ENCODE assay signal across 8 cellular contexts in the genomic region with DNA sequence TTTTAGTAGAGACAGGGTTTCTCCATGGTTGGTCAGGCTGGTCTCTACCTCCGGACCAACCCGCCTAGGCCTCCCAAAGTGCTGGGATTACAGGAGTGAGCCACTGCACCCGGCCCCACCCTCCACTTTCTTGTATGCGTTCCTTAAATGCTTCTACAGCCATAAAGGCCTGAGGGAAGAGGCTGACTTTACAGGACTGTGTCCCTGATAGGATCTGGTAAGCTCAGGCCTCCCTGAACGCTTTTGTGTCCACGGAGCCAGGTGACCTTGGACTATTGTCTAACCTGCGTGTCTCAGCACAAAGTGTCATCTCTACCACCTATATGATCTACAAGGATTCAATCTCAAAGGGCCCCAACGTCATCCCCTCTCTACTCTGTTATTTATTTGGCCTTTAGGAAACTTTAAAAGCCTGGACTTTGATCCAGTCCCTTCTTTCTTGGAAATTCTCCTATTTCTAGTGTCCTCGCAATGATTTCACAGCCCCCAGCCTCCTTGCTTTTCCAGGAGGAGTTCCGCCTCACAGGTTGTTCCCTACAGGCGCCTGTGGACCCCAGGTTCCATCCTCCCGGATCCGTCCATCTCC. TPM values are rescaled to one million over a fixed set of nuclear protein-coding genes. Genes with fewer than 3 reads are reported as not detected.
DNase-seq lines count a peak whose midpoint lies in the region; ATAC-seq lines count a peak whose summit lies in the region.

No MANE protein-coding gene starts in this region.

- peak overlapping the region; percentile 95 for H3K27ac Mint-ChIP-seq in activated T-helper 1 cell treated with anti-CD3 and anti-CD28 coated beads, Interleukin-12 subunit alpha, Interleukin-12 subunit beta, Interleukin-2, Interleukin-4 antibody, amounts not matched to agents 30 ng/mL and 10 ng/mL and 1 ng/mL, durations not matched to agents 14 hours and 24 hours and 36 hours
- H3K27ac Mint-ChIP-seq in stimulated activated effector memory CD8-positive, alpha-beta T cell treated with anti-CD3 and anti-CD28 coated beads, Interleukin-12 subunit alpha, Interleukin-12 subunit beta, amount 100 ng/mL, for 72 hours, result peak overlapping the region; percentile 94

- H3K27me3 ChIP-seq in HUES48 (ENCODE audit: control insufficient read depth, insufficient read depth, low read length), result no peaks in the 10 kb centered on the region

- H3K9me3 ChIP-seq in HUES48 (ENCODE audit: control insufficient read depth, insufficient read depth, low read length), result no peaks in the 10 kb centered on the region

- intact Hi-C loops in activated T-helper 1 cell treated with anti-CD3 and anti-CD28 coated beads, Interleukin-12 subunit alpha, Interleukin-12 subunit beta, Interleukin-2, Interleukin-4 antibody, amounts not matched to agents 30 ng/mL and 10 ng/mL and 1 ng/mL, durations not matched to agents 14 hours and 24 hours and 36 hours (cut with micrococcal nuclease), result loop anchor here (1.0 to 10.0 kb wide), 9 partner anchors 35 to 1499 kb away; a partner anchor contains a TSS

- H3K4me3 ChIP-seq in HUES48 (ENCODE audit: low read depth, low read length), result peak overlapping the region; percentile 97
- H3K4me3 ChIP-seq in iPS-11a (ENCODE audit: low read depth, low read length), result peak overlapping the region; percentile 91

- H3K27me3 Mint-ChIP-seq in activated T-helper 1 cell treated with anti-CD3 and anti-CD28 coated beads, Interleukin-12 subunit alpha, Interleukin-12 subunit beta, Interleukin-2, Interleukin-4 antibody, amounts not matched to agents 30 ng/mL and 10 ng/mL and 1 ng/mL, durations not matched to agents 14 hours and 24 hours and 36 hours (ENCODE audit: insufficient read depth), result no peaks in the 10 kb centered on the region

- H3K36me3 Mint-ChIP-seq in activated T-helper 1 cell treated with anti-CD3 and anti-CD28 coated beads, Interleukin-12 subunit alpha, Interleukin-12 subunit beta, Interleukin-2, Interleukin-4 antibody, amounts not matched to agents 30 ng/mL and 10 ng/mL and 1 ng/mL, durations not matched to agents 14 hours and 24 hours and 36 hours (ENCODE audit: low read depth), result peaks cover 27% of the 10 kb centered on the region
- peaks cover 48% of the 10 kb centered on the region for H3K36me3 Mint-ChIP-seq in stimulated activated effector memory CD8-positive, alpha-beta T cell treated with anti-CD3 and anti-CD28 coated beads, Interleukin-12 subunit alpha, Interleukin-12 subunit beta, amount 100 ng/mL, for 72 hours

- H3K4me3 Mint-ChIP-seq in activated T-helper 1 cell treated with anti-CD3 and anti-CD28 coated beads, Interleukin-12 subunit alpha, Interleukin-12 subunit beta, Interleukin-2, Interleukin-4 antibody, amounts not matched to agents 30 ng/mL and 10 ng/mL and 1 ng/mL, durations not matched to agents 14 hours and 24 hours and 36 hours, result peak overlapping the region; percentile 97
- peak overlapping the region; percentile 97 for H3K4me3 Mint-ChIP-seq in stimulated activated effector memory CD8-positive, alpha-beta T cell treated with anti-CD3 and anti-CD28 coated beads, Interleukin-12 subunit alpha, Interleukin-12 subunit beta, amount 100 ng/mL, for 72 hours

- ATAC-seq in stimulated activated effector memory CD8-positive, alpha-beta T cell treated with anti-CD3 and anti-CD28 coated beads, Interleukin-12 subunit alpha, Interleukin-12 subunit beta, amount 100 ng/mL, for 72 hours, result no peak
- no peak for ATAC-seq in GM18861 (IDR thresholded peaks at IDR 0.05; ENCODE audit: unreplicated experiment)
- ATAC-seq in HG03354 (IDR thresholded peaks at IDR 0.05; ENCODE audit: poor library complexity, severe bottlenecking, unreplicated experiment), result no peak

- H3K27ac ChIP-seq in HUES48 (ENCODE audit: low read depth, low read length), result peak overlapping the region; percentile 84

- H3K9me3 Mint-ChIP-seq in activated T-helper 1 cell treated with anti-CD3 and anti-CD28 coated beads, Interleukin-12 subunit alpha, Interleukin-12 subunit beta, Interleukin-2, Interleukin-4 antibody, amounts not matched to agents 30 ng/mL and 10 ng/mL and 1 ng/mL, durations not matched to agents 14 hours and 24 hours and 36 hours, result no peaks in the 10 kb centered on the region
- H3K9me3 Mint-ChIP-seq in stimulated activated effector memory CD8-positive, alpha-beta T cell treated with anti-CD3 and anti-CD28 coated beads, Interleukin-12 subunit alpha, Interleukin-12 subunit beta, amount 100 ng/mL, for 72 hours, result no peaks in the 10 kb centered on the region

- H3K36me3 ChIP-seq in HUES48 (ENCODE audit: control insufficient read depth, insufficient read depth, low read length), result peaks cover 32% of the 10 kb centered on the region

- no peak for DNase-seq in activated T-helper 1 cell treated with anti-CD3 and anti-CD28 coated beads, Interleukin-12 subunit alpha, Interleukin-12 subunit beta, Interleukin-2, Interleukin-4 antibody, amounts not matched to agents 30 ng/mL and 10 ng/mL and 1 ng/mL, durations not matched to agents 14 hours and 24 hours and 36 hours (ENCODE audit: low spot score)
- DNase-seq in stimulated activated effector memory CD8-positive, alpha-beta T cell treated with anti-CD3 and anti-CD28 coated beads, Interleukin-12 subunit alpha, Interleukin-12 subunit beta, amount 100 ng/mL, for 72 hours (ENCODE audit: low spot score in 2 of 2), result no peak
- DNase-seq in NCI-H2196 (lab: John Stamatoyannopoulos, UW; ENCODE audit: unreplicated experiment) (no peak), AG08396 (ENCODE audit: low spot score) (no peak)

- peak overlapping the region; percentile 87 for H3K9ac ChIP-seq in HUES48 (ENCODE audit: low read depth, low read length)

- H3K4me1 Mint-ChIP-seq in activated T-helper 1 cell treated with anti-CD3 and anti-CD28 coated beads, Interleukin-12 subunit alpha, Interleukin-12 subunit beta, Interleukin-2, Interleukin-4 antibody, amounts not matched to agents 30 ng/mL and 10 ng/mL and 1 ng/mL, durations not matched to agents 14 hours and 24 hours and 36 hours (ENCODE audit: low read depth), result peaks cover 37% of the 10 kb centered on the region
- peaks cover 42% of the 10 kb centered on the region for H3K4me1 Mint-ChIP-seq in stimulated activated effector memory CD8-positive, alpha-beta T cell treated with anti-CD3 and anti-CD28 coated beads, Interleukin-12 subunit alpha, Interleukin-12 subunit beta, amount 100 ng/mL, for 72 hours

- peaks cover 9% of the 10 kb centered on the region; the same call in 1 of the 2 replicates for H3K4me1 ChIP-seq in HUES48 (ENCODE audit: control insufficient read depth, insufficient read depth, low read length)

RNA-seq across cellular contexts. Expression of a gene that starts 0.7 kb away (rescaled TPM):
- total RNA-seq in activated T-helper 1 cell treated with anti-CD3 and anti-CD28 coated beads, Interleukin-12 subunit alpha, Interleukin-12 subunit beta, Interleukin-2, Interleukin-4 antibody, amounts not matched to agents 30 ng/mL and 10 ng/mL and 1 ng/mL, durations not matched to agents 14 hours and 24 hours and 36 hours, result 9.0 and 10.7 TPM in 2 replicates

RNA-seq across cellular contexts. Expression of a gene that starts 16.1 kb away (rescaled TPM):
- total RNA-seq in activated T-helper 1 cell treated with anti-CD3 and anti-CD28 coated beads, Interleukin-12 subunit alpha, Interleukin-12 subunit beta, Interleukin-2, Interleukin-4 antibody, amounts not matched to agents 30 ng/mL and 10 ng/mL and 1 ng/mL, durations not matched to agents 14 hours and 24 hours and 36 hours, result 25.1 and 26.7 TPM in 2 replicates

RNA-seq across cellular contexts. Expression of a gene that starts 35.6 kb away (rescaled TPM):
- total RNA-seq in activated T-helper 1 cell treated with anti-CD3 and anti-CD28 coated beads, Interleukin-12 subunit alpha, Interleukin-12 subunit beta, Interleukin-2, Interleukin-4 antibody, amounts not matched to agents 30 ng/mL and 10 ng/mL and 1 ng/mL, durations not matched to agents 14 hours and 24 hours and 36 hours, result 29.4 and 29.6 TPM in 2 replicates

RNA-seq across cellular contexts. Expression of a gene that starts 44.5 kb away (rescaled TPM):
- 13.6 and 13.8 TPM in 2 replicates for total RNA-seq in activated T-helper 1 cell treated with anti-CD3 and anti-CD28 coated beads, Interleukin-12 subunit alpha, Interleukin-12 subunit beta, Interleukin-2, Interleukin-4 antibody, amounts not matched to agents 30 ng/mL and 10 ng/mL and 1 ng/mL, durations not matched to agents 14 hours and 24 hours and 36 hours
